17 cellular contexts compared by ENCODE assay signal in genomic region chr2:48424866-48425265, GRCh38.
"Had no signal": no experiment of that assay in that cellular context is flagged by ENCODE, and none has a peak within 500 bp of the region (broad histone marks: within the 10 kb centered on the region; RNA-seq: fewer than 3 reads in every experiment).

No MANE protein-coding gene starts in this region.

- H3K27ac ChIP-seq: epithelial cell of prostate, esophagus muscularis mucosa, gastroesophageal sphincter, hepatocyte, pancreas, psoas muscle, spleen had no signal

- H3K4me3 Mint-ChIP-seq: central memory CD8-positive, alpha-beta T cell; effector memory CD8-positive, alpha-beta T cell; naive thymus-derived CD8-positive, alpha-beta T cell; stimulated activated naive B cell treated with anti-CD40 and anti-IgM and Interleukin-4, amounts not matched to agents 10 μg/mL and 1 μg/mL and 100 μg/mL, for 72 hours; stimulated activated naive CD8-positive, alpha-beta T cell treated with anti-CD3 and anti-CD28 coated beads, Interleukin-15, amount 100 ng/mL, for 72 hours had no signal

- ATAC-seq: effector memory CD8-positive, alpha-beta T cell; gastroesophageal sphincter; mucosa of descending colon; naive thymus-derived CD8-positive, alpha-beta T cell; pancreas; psoas muscle; sciatic nerve; stimulated activated naive B cell treated with anti-CD40 and anti-IgM and Interleukin-4, amounts not matched to agents 10 μg/mL and 1 μg/mL and 100 μg/mL, for 72 hours; stimulated activated naive CD8-positive, alpha-beta T cell treated with anti-CD3 and anti-CD28 coated beads, Interleukin-15, amount 100 ng/mL, for 72 hours had no signal

- H3K27me3 Mint-ChIP-seq: central memory CD8-positive, alpha-beta T cell; stimulated activated naive B cell treated with anti-CD40 and anti-IgM and Interleukin-4, amounts not matched to agents 10 μg/mL and 1 μg/mL and 100 μg/mL, for 72 hours; stimulated activated naive CD8-positive, alpha-beta T cell treated with anti-CD3 and anti-CD28 coated beads, Interleukin-15, amount 100 ng/mL, for 72 hours had no signal

- H3K27ac Mint-ChIP-seq: effector memory CD8-positive, alpha-beta T cell; stimulated activated naive B cell treated with anti-CD40 and anti-IgM and Interleukin-4, amounts not matched to agents 10 μg/mL and 1 μg/mL and 100 μg/mL, for 72 hours had no signal

- H3K9me3 Mint-ChIP-seq: central memory CD8-positive, alpha-beta T cell; effector memory CD8-positive, alpha-beta T cell; naive thymus-derived CD8-positive, alpha-beta T cell; stimulated activated naive B cell treated with anti-CD40 and anti-IgM and Interleukin-4, amounts not matched to agents 10 μg/mL and 1 μg/mL and 100 μg/mL, for 72 hours; stimulated activated naive CD8-positive, alpha-beta T cell treated with anti-CD3 and anti-CD28 coated beads, Interleukin-15, amount 100 ng/mL, for 72 hours had no signal

- DNase-seq: effector memory CD8-positive, alpha-beta T cell; mucosa of descending colon; naive thymus-derived CD8-positive, alpha-beta T cell; pancreas; psoas muscle; spleen; stimulated activated CD4-positive, alpha-beta T cell treated with anti-CD3 and anti-CD28 coated beads, Interleukin-15, amount 100 ng/mL, for 24 hours; stimulated activated CD4-positive, alpha-beta T cell treated with anti-CD3 and anti-CD28 coated beads, Interleukin-1b, Interleukin-23, amount 100 ng/mL, for 48 hours; stimulated activated CD4-positive, alpha-beta T cell treated with anti-CD3 and anti-CD28 coated beads, Interleukin-4, amount 100 ng/mL, for 24 hours; stimulated activated naive B cell treated with anti-CD40 and anti-IgM and Interleukin-4, amounts not matched to agents 10 μg/mL and 1 μg/mL and 100 μg/mL, for 72 hours; stimulated activated naive CD8-positive, alpha-beta T cell treated with anti-CD3 and anti-CD28 coated beads, Interleukin-15, amount 100 ng/mL, for 72 hours had no signal

- H3K36me3 Mint-ChIP-seq: naive thymus-derived CD8-positive, alpha-beta T cell; stimulated activated naive B cell treated with anti-CD40 and anti-IgM and Interleukin-4, amounts not matched to agents 10 μg/mL and 1 μg/mL and 100 μg/mL, for 72 hours had no signal
